ENCODE assay signal across 16 cellular contexts in genomic region chr11:75146711-75147110, GRCh38. TPM values are rescaled to one million over a fixed set of nuclear protein-coding genes. Genes with fewer than 3 reads are reported as not detected.
DNase-seq lines count a peak whose midpoint lies in the region; ATAC-seq and TF ChIP-seq lines count a peak whose summit lies in the region.
"Had no signal": no experiment of that assay in that cellular context is flagged by ENCODE, and none has a peak within 500 bp of the region (broad histone marks: within the 10 kb centered on the region; RNA-seq: fewer than 3 reads in every experiment).

No MANE protein-coding gene starts in this region.

- peaks cover 16% of the 10 kb centered on the region for H3K4me1 Mint-ChIP-seq in brain

- peaks cover 13% of the 10 kb centered on the region for H3K27me3 Mint-ChIP-seq in brain
- H3K27me3 Mint-ChIP-seq: CD4-positive, CD25-positive, alpha-beta regulatory T cell had no signal

- no peak overlapping the region for H3K4me3 Mint-ChIP-seq in brain
- H3K4me3 Mint-ChIP-seq: CD4-positive, CD25-positive, alpha-beta regulatory T cell had no signal

- H3K9me3 ChIP-seq in mucosa of descending colon (no peaks in the 10 kb centered on the region), upper lobe of left lung (no peaks in the 10 kb centered on the region)

- no peaks in the 10 kb centered on the region for H3K27me3 ChIP-seq in upper lobe of left lung

- intact Hi-C loops in mucosa of descending colon (cut with DNase I, micrococcal nuclease) = no loop called here

- no peak for TF ChIP-seq POLR2A in upper lobe of left lung (IDR thresholded peaks at IDR 0.05)

- H3K4me1 ChIP-seq in mucosa of descending colon (ENCODE audit: low read depth) = peaks cover 56% of the 10 kb centered on the region
- H3K4me1 ChIP-seq in upper lobe of left lung = peaks cover 30 to 61% (median 38%) of the 10 kb centered on the region in 4 donors

- H3K36me3 Mint-ChIP-seq in activated naive CD4-positive, alpha-beta T cell treated with anti-CD3 and anti-CD28 coated beads, Interleukin-2, amount 50 U/mL, for 72 hours = no peaks in the 10 kb centered on the region
- H3K36me3 Mint-ChIP-seq in brain = no peaks in the 10 kb centered on the region
- H3K36me3 Mint-ChIP-seq: CD4-positive, CD25-positive, alpha-beta regulatory T cell had no signal

- H3K36me3 ChIP-seq in mucosa of descending colon (ENCODE audit: low read depth) (no peaks in the 10 kb centered on the region), upper lobe of left lung (no peaks in the 10 kb centered on the region)

- peak overlapping the region; percentile 10 to 17 for H3K27ac Mint-ChIP-seq in activated naive CD4-positive, alpha-beta T cell treated with anti-CD3 and anti-CD28 coated beads, Interleukin-2, amount 50 U/mL, for 72 hours
- H3K27ac Mint-ChIP-seq in brain = peak overlapping the region in 3 of 5 experiments; percentile 26 to 59 (median 29)

- H3K27ac ChIP-seq in temporal lobe (ENCODE audit: low read depth, low read length) (peak overlapping the region; percentile 38), upper lobe of left lung (peak overlapping the region in 1 of 4 donors; percentile 74)
- H3K27ac ChIP-seq: 22Rv1, GM23248 had no signal

- TF ChIP-seq CTCF in brain (conservative IDR thresholded peaks at IDR 0.05) (no peak), mucosa of descending colon (IDR thresholded peaks at IDR 0.05) (no peak), upper lobe of left lung (IDR thresholded peaks at IDR 0.05) (no peak)

- no peak for DNase-seq in activated naive CD4-positive, alpha-beta T cell treated with anti-CD3 and anti-CD28 coated beads, Interleukin-2, amount 50 U/mL, for 72 hours (ENCODE audit: low spot score in 2 of 2)
- DNase-seq in activated naive CD4-positive, alpha-beta T cell treated with anti-CD3 and anti-CD28 coated beads, Interleukin-2, amount 50 U/mL, for 16 hours = no peak
- DNase-seq in mesenteric fat pad (ENCODE audit: low spot score) = peak; percentile 41
- DNase-seq in mucosa of descending colon = no peak
- DNase-seq in upper lobe of left lung = no peak
- DNase-seq: CD4-positive, CD25-positive, alpha-beta regulatory T cell; GM23248 had no signal

- WGBS in upper lobe of left lung, 2 donors = 68 to 74% methylated on average over 5 of the region's 5 CpGs

- H3K4me3 ChIP-seq in mucosa of descending colon (no peak overlapping the region), upper lobe of left lung (no peak overlapping the region)
- H3K4me3 ChIP-seq: GM12878, GM23248 had no signal

- no peak for ATAC-seq in activated naive CD4-positive, alpha-beta T cell treated with anti-CD3 and anti-CD28 coated beads, Interleukin-2, amount 50 U/mL, for 72 hours
- ATAC-seq in HG02763 (IDR thresholded peaks at IDR 0.05; ENCODE audit: unreplicated experiment) = no peak
- no peak for ATAC-seq in mucosa of descending colon
- no peak for ATAC-seq in upper lobe of left lung (ENCODE audit: low FRiP score in 2 of 2)
- ATAC-seq: GM12878 had no signal

- no peak for TF ChIP-seq EP300 in upper lobe of left lung (IDR thresholded peaks at IDR 0.05)

- no peaks in the 10 kb centered on the region for H3K9me3 Mint-ChIP-seq in activated naive CD4-positive, alpha-beta T cell treated with anti-CD3 and anti-CD28 coated beads, Interleukin-2, amount 50 U/mL, for 72 hours
- H3K9me3 Mint-ChIP-seq in brain = no peaks in the 10 kb centered on the region
- H3K9me3 Mint-ChIP-seq: CD4-positive, CD25-positive, alpha-beta regulatory T cell had no signal

RNA-seq across cellular contexts. Expression of gene SLCO2B1, which starts 4.2 kb away (rescaled TPM):
- total RNA-seq in activated naive CD4-positive, alpha-beta T cell treated with anti-CD3 and anti-CD28 coated beads, Interleukin-2, amount 50 U/mL, for 72 hours = not detected
- polyA plus RNA-seq in brain (ENCODE audit: insufficient read depth, low read depth, low replicate concordance) = 21.9 TPM
- 185 TPM for total RNA-seq in mesenteric fat pad
- total RNA-seq in temporal lobe = 10.3 TPM
- total RNA-seq in mucosa of descending colon = 10 to 100 TPM; 65.6 to 93.0 (median 73.1) TPM
- total RNA-seq in upper lobe of left lung = 100 to 1,000 TPM in 4 of 6 donors, 10 to 100 TPM in 2; 86.2 to 366 (median 193) TPM
- total RNA-seq: CD4-positive, CD25-positive, alpha-beta regulatory T cell; G401; GM23248; HT1080 had no signal
- polyA plus RNA-seq: BJ; CD4-positive, CD25-positive, alpha-beta regulatory T cell; GM23248 had no signal

RNA-seq across cellular contexts. Expression of gene OR2AT4, which starts 50.0 kb away (rescaled TPM):
- total RNA-seq in activated naive CD4-positive, alpha-beta T cell treated with anti-CD3 and anti-CD28 coated beads, Interleukin-2, amount 50 U/mL, for 72 hours = not detected
- polyA plus RNA-seq in brain (ENCODE audit: insufficient read depth, low read depth, low replicate concordance) = not detected
- total RNA-seq in mesenteric fat pad (not detected), temporal lobe (not detected), mucosa of descending colon (not detected), upper lobe of left lung (not detected)
- total RNA-seq: A673; CD4-positive, CD25-positive, alpha-beta regulatory T cell; G401; GM12878; GM23248; HT1080 had no signal
- polyA plus RNA-seq: BJ; CD4-positive, CD25-positive, alpha-beta regulatory T cell; GM23248 had no signal

Comparison
In these comparisons a context has a peak if more than half of its experiments do, and no peak if none do; other contexts are left out.
1. RNA of gene SLCO2B1, which starts 4.2 kb away (total RNA-seq): 86.2 to 366 TPM in upper lobe of left lung, 185 TPM in mesenteric fat pad (single experiment), 65.6 to 93.0 TPM in mucosa of descending colon and 10.3 TPM in temporal lobe (single experiment); not detected in activated naive CD4-positive, alpha-beta T cell treated with anti-CD3 and anti-CD28 coated beads, Interleukin-2, amount 50 U/mL, for 72 hours; every median in the first group is over 10 times any median in the second.